In genomic region chr9:37210737-37211523, GRCh38 we compare ENCODE assay signal across 1 cellular context.
TF ChIP-seq lines count a peak whose summit lies in the region.

No MANE protein-coding gene starts in this region.

TF ChIP-seq in IMR-90, 13 proteins besides CTCF, POLR2A, EP300 and RAD21:
- no peak for TF ChIP-seq SMC3 (IDR thresholded peaks at IDR 0.05; ENCODE audit: low read depth, low read length)
- TF ChIP-seq RCOR1 (IDR thresholded peaks at IDR 0.05; ENCODE audit: insufficient replicate concordance, low read length), result no peak
- TF ChIP-seq RFX5 (IDR thresholded peaks at IDR 0.05; ENCODE audit: low read depth, low read length), result no peak
- TF ChIP-seq USF2 (IDR thresholded peaks at IDR 0.05; ENCODE audit: low read depth, low read length), result no peak
- no peak for TF ChIP-seq CHD1 (IDR thresholded peaks at IDR 0.05; ENCODE audit: low read depth, low read length)
- no peak for TF ChIP-seq NFE2L2 (IDR thresholded peaks at IDR 0.05; ENCODE audit: low read depth, low read length)
- no peak for TF ChIP-seq MAFK (IDR thresholded peaks at IDR 0.05; ENCODE audit: low read depth, low read length)
- no peak for TF ChIP-seq MAZ (IDR thresholded peaks at IDR 0.05; ENCODE audit: borderline replicate concordance, low read depth, low read length)
